ENCODE assay signal across 2 cellular contexts in the genomic region with DNA sequence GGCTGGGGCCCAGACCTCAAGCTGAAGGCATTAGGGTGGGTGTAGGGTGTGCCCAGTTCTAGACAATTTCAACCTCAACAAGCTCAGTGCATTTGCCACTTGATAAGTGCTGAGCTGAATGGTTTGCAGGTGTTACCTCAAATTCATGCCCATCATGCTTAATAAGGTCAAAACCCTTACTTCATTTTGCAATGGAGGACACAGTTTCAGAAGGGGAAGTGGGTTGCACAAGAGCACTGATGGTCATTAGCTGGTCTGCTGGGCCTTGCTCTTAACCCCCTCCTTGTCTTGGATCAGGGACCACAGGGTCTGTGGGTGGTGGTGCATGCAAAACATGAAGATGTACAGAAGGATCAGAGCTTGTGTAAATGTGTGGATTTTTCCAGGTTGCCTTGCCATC.
A peak's percentile ranks its signal among the peaks of the same experiment; 100 is the strongest.
TF ChIP-seq lines count a peak whose summit lies in the region.

No MANE protein-coding gene starts in this region.

TF ChIP-seq in IMR-90, 13 proteins besides CTCF, POLR2A, EP300 and RAD21:
- no peak for TF ChIP-seq BHLHE40 (IDR thresholded peaks at IDR 0.05; ENCODE audit: low read depth, low read length)
- TF ChIP-seq CEBPB (IDR thresholded peaks at IDR 0.05; ENCODE audit: low read depth, low read length), result peak; percentile 23; the same call in 1 of the 2 replicates

TF ChIP-seq in endothelial cell of umbilical vein, 7 proteins besides CTCF, POLR2A, EP300 and RAD21:
- TF ChIP-seq JUN (IDR thresholded peaks at IDR 0.05; ENCODE audit: borderline replicate concordance, insufficient read depth, insufficient read length, low read depth), result no peak
- no peak for TF ChIP-seq EZH2 (IDR thresholded peaks at IDR 0.05; ENCODE audit: borderline replicate concordance, low read depth, low read length, severe bottlenecking)
- no peak for TF ChIP-seq POLR2AphosphoS5 (IDR thresholded peaks at IDR 0.05; ENCODE audit: insufficient read depth, low read depth, low read length)
- no peak for TF ChIP-seq FOS (IDR thresholded peaks at IDR 0.05; ENCODE audit: borderline replicate concordance, insufficient read depth, low read length)
- TF ChIP-seq MYC (IDR thresholded peaks at IDR 0.05; ENCODE audit: low read depth, low read length), result no peak
- TF ChIP-seq, protein P1, sequence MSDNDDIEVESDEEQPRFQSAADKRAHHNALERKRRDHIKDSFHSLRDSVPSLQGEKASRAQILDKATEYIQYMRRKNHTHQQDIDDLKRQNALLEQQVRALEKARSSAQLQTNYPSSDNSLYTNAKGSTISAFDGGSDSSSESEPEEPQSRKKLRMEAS (IDR thresholded peaks at IDR 0.05; ENCODE audit: insufficient read depth, insufficient read length), result no peak
- no peak for TF ChIP-seq GATA2 (IDR thresholded peaks at IDR 0.05; ENCODE audit: insufficient read depth, insufficient read length, low read depth, low read length)
